ENCODE assay signal across 27 cellular contexts in the genomic region with DNA sequence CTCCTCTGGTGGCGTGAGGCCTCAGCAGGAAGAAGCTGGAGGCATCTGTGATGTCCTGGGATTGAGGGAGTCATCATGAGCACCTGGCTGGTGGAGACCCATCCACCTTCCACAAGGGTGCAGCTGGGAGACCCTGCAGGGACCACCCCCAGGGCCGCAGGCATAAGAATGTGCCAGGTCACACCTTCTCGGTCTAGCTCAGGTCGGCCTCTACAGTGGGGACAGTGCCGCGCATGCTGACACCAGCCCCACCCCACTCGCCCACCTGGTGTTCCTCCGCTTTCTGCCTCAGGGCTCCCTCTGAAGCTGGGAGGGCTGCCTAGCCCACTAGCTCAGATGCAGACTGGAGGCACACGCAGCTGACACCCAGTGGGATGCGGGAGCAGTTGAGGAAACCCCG. TPM values are rescaled to one million over a fixed set of nuclear protein-coding genes. Genes with fewer than 3 reads are reported as not detected.
"Had no signal": no experiment of that assay in that cellular context is flagged by ENCODE, and none has a peak within 500 bp of the region (broad histone marks: within the 10 kb centered on the region; RNA-seq: fewer than 3 reads in every experiment).

No MANE protein-coding gene starts in this region.

- DNase-seq: colonic mucosa; effector CD8-positive, alpha-beta T cell; endodermal cell; foreskin keratinocyte; heart right ventricle; hippocampal formation; left lung; lower lobe of right lung; naive thymus-derived CD8-positive, alpha-beta T cell; nephron progenitor cell; occipital lobe; retina; stimulated activated CD4-positive, alpha-beta T cell treated with anti-CD3 and anti-CD28 coated beads, Interleukin-1b, Interleukin-23, amount 100 ng/mL, for 48 hours; stimulated activated CD4-positive, alpha-beta T cell treated with anti-CD3 and anti-CD28 coated beads, Interleukin-4, amount 100 ng/mL, for 1 hour; stimulated activated CD8-positive, alpha-beta memory T cell treated with anti-CD3 and anti-CD28 coated beads, Interleukin-4, amount 100 ng/mL, for 48 hours; thyroid gland had no signal

- H3K4me1 ChIP-seq: colonic mucosa, lower lobe of right lung had no signal

- H3K27me3 ChIP-seq: cardiac muscle cell, colonic mucosa, foreskin keratinocyte, gastroesophageal sphincter, heart right ventricle, left lung, ovary, suprapubic skin, thyroid gland had no signal

- ATAC-seq: esophagus mucosa; foreskin keratinocyte; gastroesophageal sphincter; left cardiac atrium; left lung; lower lobe of right lung; naive thymus-derived CD8-positive, alpha-beta T cell had no signal

- FAIRE-seq: islet of Langerhans, urothelium cell line had no signal

- H3K36me3 ChIP-seq: cardiac muscle cell, colonic mucosa, gastroesophageal sphincter, heart right ventricle, left lung, lower lobe of right lung, ovary, suprapubic skin, thyroid gland had no signal

- H3K27ac ChIP-seq: cardiac muscle cell, colonic mucosa, epithelial cell of prostate, foreskin keratinocyte, gastroesophageal sphincter, heart right ventricle, left lung, lower lobe of right lung, skin epidermis, suprapubic skin, thyroid gland had no signal

- H3K9me3 ChIP-seq: colonic mucosa, gastroesophageal sphincter, heart right ventricle, left lung, lower lobe of right lung, ovary, suprapubic skin, thyroid gland had no signal

- H3K4me3 ChIP-seq: cardiac muscle cell, colonic mucosa, gastroesophageal sphincter, heart right ventricle, left lung, lower lobe of right lung, ovary, skin epidermis, suprapubic skin, thyroid gland had no signal

RNA-seq across cellular contexts. Expression of gene AUNIP, which starts 22.0 kb away (rescaled TPM):
- total RNA-seq: lower lobe of right lung; mesenteric fat pad; naive thymus-derived CD8-positive, alpha-beta T cell; thyroid gland had no signal
- polyA plus RNA-seq: naive thymus-derived CD8-positive, alpha-beta T cell had no signal
